Comparison of ENCODE assay signal across 32 cellular contexts in the genomic region with DNA sequence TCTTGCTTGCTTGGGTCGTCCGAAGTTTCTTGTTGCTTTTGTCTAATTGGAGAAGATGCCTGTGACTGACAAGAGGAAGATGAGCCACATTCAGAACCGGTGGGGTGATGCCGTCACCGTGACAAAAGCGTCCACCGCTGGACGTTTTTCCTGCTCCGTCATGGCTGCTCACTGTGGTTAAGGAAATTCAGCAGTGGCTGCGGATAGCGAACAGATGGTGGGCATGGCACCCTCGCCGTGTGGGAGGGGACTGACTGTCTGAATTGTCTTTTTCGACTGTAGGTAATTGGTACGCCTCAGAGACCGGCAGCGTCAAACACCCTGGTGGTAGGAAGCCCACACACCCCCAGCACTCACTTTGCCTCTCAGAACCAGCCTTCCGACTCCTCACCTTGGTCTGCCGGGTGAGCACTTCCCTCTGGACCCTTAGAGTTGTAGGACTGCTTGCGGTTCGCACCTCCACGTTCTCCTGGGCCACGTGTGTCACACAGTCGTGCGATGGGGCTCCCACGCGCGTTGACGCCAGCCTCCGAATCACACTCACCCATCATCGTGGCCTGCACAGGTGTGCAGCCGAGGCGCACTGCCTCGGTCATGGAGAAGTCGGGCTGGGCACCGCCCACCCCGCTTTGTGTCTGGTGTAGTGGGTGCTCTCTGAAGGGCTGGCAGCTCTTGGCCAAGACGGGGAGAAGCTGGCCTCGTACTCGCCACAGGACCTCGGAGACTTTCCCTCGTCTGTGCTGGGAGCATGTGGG. TPM values are rescaled to one million over a fixed set of nuclear protein-coding genes. Genes with fewer than 3 reads are reported as not detected.
DNase-seq lines count a peak whose midpoint lies in the region; ATAC-seq and TF ChIP-seq lines count a peak whose summit lies in the region.
"Had no signal": no experiment of that assay in that cellular context is flagged by ENCODE, and none has a peak within 500 bp of the region (broad histone marks: within the 10 kb centered on the region; RNA-seq: fewer than 3 reads in every experiment).

No MANE protein-coding gene starts in this region.

- TF ChIP-seq POLR2A in spleen (IDR thresholded peaks at IDR 0.05): no peak

- WGBS in spleen, 5 donors: 92 to 97% (median 96%) methylated on average over 42 of the region's 42 CpGs

- H3K9me3 ChIP-seq in spleen: no peaks in the 10 kb centered on the region
- H3K9me3 ChIP-seq: A549, psoas muscle, vagina had no signal

- peaks cover 22% of the 10 kb centered on the region for H3K4me1 Mint-ChIP-seq in activated naive CD4-positive, alpha-beta T cell treated with anti-CD3 and anti-CD28 coated beads, Interleukin-2, amount 10 ng/mL, durations not matched to agents 7 days and 5 days
- peaks cover 43% of the 10 kb centered on the region for H3K4me1 Mint-ChIP-seq in glutamatergic neuron (ENCODE audit: low read depth, unreplicated experiment)

- no peak overlapping the region for H3K4me3 Mint-ChIP-seq in activated naive CD4-positive, alpha-beta T cell treated with anti-CD3 and anti-CD28 coated beads, Interleukin-2, amount 10 ng/mL, durations not matched to agents 7 days and 5 days
- no peak overlapping the region for H3K4me3 Mint-ChIP-seq in glutamatergic neuron (ENCODE audit: unreplicated experiment)
- H3K4me3 Mint-ChIP-seq: activated CD4-positive, alpha-beta T cell treated with anti-CD3 and anti-CD28 coated beads, Interleukin-2, amount 10 ng/mL, durations not matched to agents 7 days and 5 days; activated T-cell treated with anti-CD3 and anti-CD28 coated beads, Interleukin-2, amount 50 U/mL, for 4 hours; CD8-positive, alpha-beta T cell; stimulated activated naive CD8-positive, alpha-beta T cell treated with anti-CD3 and anti-CD28 coated beads, Interleukin-15, Interleukin-2, amounts not matched to agents 100 ng/mL and 50 ng/mL, for 24 hours had no signal

- no peaks in the 10 kb centered on the region for H3K27me3 Mint-ChIP-seq in activated naive CD4-positive, alpha-beta T cell treated with anti-CD3 and anti-CD28 coated beads, Interleukin-2, amount 10 ng/mL, durations not matched to agents 7 days and 5 days
- H3K27me3 Mint-ChIP-seq in glutamatergic neuron (ENCODE audit: unreplicated experiment): peaks cover 12% of the 10 kb centered on the region
- H3K27me3 Mint-ChIP-seq: activated CD4-positive, alpha-beta T cell treated with anti-CD3 and anti-CD28 coated beads, Interleukin-2, amount 10 ng/mL, durations not matched to agents 7 days and 5 days; stimulated activated naive CD8-positive, alpha-beta T cell treated with anti-CD3 and anti-CD28 coated beads, Interleukin-15, Interleukin-2, amounts not matched to agents 100 ng/mL and 50 ng/mL, for 24 hours had no signal

- peaks cover 0 to 9% (median 0%) of the 10 kb centered on the region in 6 donors for H3K4me1 ChIP-seq in spleen
- H3K4me1 ChIP-seq: A549, psoas muscle, vagina had no signal

- TF ChIP-seq CTCF in glutamatergic neuron (IDR thresholded peaks at IDR 0.05; ENCODE audit: partially characterized antibody, unreplicated experiment) (no peak), spleen (IDR thresholded peaks at IDR 0.05 in 8 of 11, conservative IDR thresholded peaks at IDR 0.05 in 3 of 11) (no peak), GM20000 (IDR thresholded peaks at IDR 0.05; ENCODE audit: extremely low read depth, missing control alignments) (no peak)

- H3K27ac Mint-ChIP-seq in activated naive CD4-positive, alpha-beta T cell treated with anti-CD3 and anti-CD28 coated beads, Interleukin-2, amount 10 ng/mL, durations not matched to agents 7 days and 5 days: peak overlapping the region; percentile 33
- H3K27ac Mint-ChIP-seq in glutamatergic neuron (ENCODE audit: unreplicated experiment): no peak overlapping the region
- H3K27ac Mint-ChIP-seq: activated CD4-positive, alpha-beta T cell treated with anti-CD3 and anti-CD28 coated beads, Interleukin-2, amount 10 ng/mL, durations not matched to agents 7 days and 5 days; CD8-positive, alpha-beta T cell; stimulated activated naive CD8-positive, alpha-beta T cell treated with anti-CD3 and anti-CD28 coated beads, Interleukin-15, Interleukin-2, amounts not matched to agents 100 ng/mL and 50 ng/mL, for 24 hours had no signal

- no peak overlapping the region for H3K4me3 ChIP-seq in spleen
- H3K4me3 ChIP-seq: A549, coronary artery, psoas muscle, vagina had no signal

- no peaks in the 10 kb centered on the region for H3K27me3 ChIP-seq in spleen (replicated peaks in 1 of 7)
- H3K27me3 ChIP-seq: vagina had no signal

- no peak for DNase-seq in activated naive CD4-positive, alpha-beta T cell treated with anti-CD3 and anti-CD28 coated beads, Interleukin-2, amount 10 ng/mL, durations not matched to agents 7 days and 5 days
- no peak for DNase-seq in activated naive CD4-positive, alpha-beta T cell (lab: John Stamatoyannopoulos, UW)
- DNase-seq in NCI-H345 (lab: John Stamatoyannopoulos, UW): peak; percentile 68
- peak; percentile 12 for DNase-seq in glutamatergic neuron
- DNase-seq in spleen: peak; percentile 59
- no peak for DNase-seq in GM20000 (ENCODE audit: low spot score)
- DNase-seq in GDM1 (lab: John Stamatoyannopoulos, UW): no peak
- DNase-seq: activated CD4-positive, alpha-beta T cell treated with anti-CD3 and anti-CD28 coated beads, Interleukin-2, amount 10 ng/mL, durations not matched to agents 7 days and 5 days; activated T-cell treated with anti-CD3 and anti-CD28 coated beads, Interleukin-2, amount 50 U/mL, for 4 hours; AML-193; CD8-positive, alpha-beta T cell; DMS 273 treated with DMSO at 0.1 percent for 48 hours; effector memory CD4-positive, alpha-beta T cell; foreskin fibroblast; HCEC 1CT; mesendoderm; NCI-H1105; NCI-H2029 treated with DMSO at 0.1 percent for 48 hours; NCI-H510A; NK-92 treated with Interleukin-12 subunit alpha and Interleukin-12 subunit beta, amount 100 ng/mL, for 24 hours; PC-3 had no signal

- H3K36me3 Mint-ChIP-seq in activated naive CD4-positive, alpha-beta T cell treated with anti-CD3 and anti-CD28 coated beads, Interleukin-2, amount 10 ng/mL, durations not matched to agents 7 days and 5 days: peaks cover 60% of the 10 kb centered on the region
- H3K36me3 Mint-ChIP-seq in glutamatergic neuron (ENCODE audit: unreplicated experiment): peaks cover 24% of the 10 kb centered on the region

- CTCF ChIA-PET in activated naive CD4-positive, alpha-beta T cell treated with anti-CD3 and anti-CD28 coated beads, Interleukin-2, amount 10 ng/mL, durations not matched to agents 7 days and 5 days (lab: Charles Lee): no interaction called here

- no peak overlapping the region for H3K27ac ChIP-seq in spleen
- H3K27ac ChIP-seq: A549, coronary artery, psoas muscle, vagina had no signal

- peaks cover 0 to 100% (median 55%) of the 10 kb centered on the region in 6 donors for H3K36me3 ChIP-seq in spleen

- no peaks in the 10 kb centered on the region for H3K9me3 Mint-ChIP-seq in activated naive CD4-positive, alpha-beta T cell treated with anti-CD3 and anti-CD28 coated beads, Interleukin-2, amount 10 ng/mL, durations not matched to agents 7 days and 5 days
- H3K9me3 Mint-ChIP-seq in glutamatergic neuron (ENCODE audit: unreplicated experiment): peaks cover 25% of the 10 kb centered on the region
- H3K9me3 Mint-ChIP-seq: activated CD4-positive, alpha-beta T cell treated with anti-CD3 and anti-CD28 coated beads, Interleukin-2, amount 10 ng/mL, durations not matched to agents 7 days and 5 days; activated T-cell treated with anti-CD3 and anti-CD28 coated beads, Interleukin-2, amount 50 U/mL, for 4 hours; CD8-positive, alpha-beta T cell; stimulated activated naive CD8-positive, alpha-beta T cell treated with anti-CD3 and anti-CD28 coated beads, Interleukin-15, Interleukin-2, amounts not matched to agents 100 ng/mL and 50 ng/mL, for 24 hours had no signal

- ATAC-seq in GM18858 (IDR thresholded peaks at IDR 0.05; ENCODE audit: unreplicated experiment): no peak
- ATAC-seq: A549; activated T-cell treated with anti-CD3 and anti-CD28 coated beads, Interleukin-2, amount 50 U/mL, for 4 hours; CD8-positive, alpha-beta T cell; esophagus mucosa; PC-3; psoas muscle; Right ventricle myocardium inferior had no signal

- intact Hi-C loops in spleen (cut with DNase I; ENCODE audit: low total_unique reads): no loop called here

RNA-seq across cellular contexts. Expression of gene ATP4B, which starts 26.5 kb away (rescaled TPM):
- total RNA-seq in glutamatergic neuron (ENCODE audit: unreplicated experiment) (not detected), spleen (under 1 TPM in 3 of 7 donors, not detected in 4; 0.32 to 0.46 (median 0.43) TPM)
- polyA plus RNA-seq in spleen: under 1 TPM; 0.09 to 0.15 (median 0.13) TPM
- total RNA-seq: activated CD4-positive, alpha-beta T cell treated with anti-CD3 and anti-CD28 coated beads, Interleukin-2, amount 10 ng/mL, durations not matched to agents 7 days and 5 days; activated T-cell treated with anti-CD3 and anti-CD28 coated beads, Interleukin-2, amount 50 U/mL, for 4 hours; CD8-positive, alpha-beta T cell; esophagus mucosa; HT-29; M059J; PC-3; psoas muscle; Right ventricle myocardium inferior; skeletal muscle tissue; vagina had no signal
- polyA plus RNA-seq: A549 had no signal

RNA-seq across cellular contexts. Expression of gene GRK1, which starts 35.5 kb away (rescaled TPM):
- 1.2 TPM for total RNA-seq in glutamatergic neuron (ENCODE audit: unreplicated experiment)
- total RNA-seq in spleen: not detected
- polyA plus RNA-seq in spleen: not detected
- total RNA-seq: CD8-positive, alpha-beta T cell; esophagus mucosa; M059J; PC-3; skeletal muscle tissue; vagina had no signal
- polyA plus RNA-seq: A549, psoas muscle had no signal

RNA-seq across cellular contexts. Expression of gene TFDP1, which starts 47.0 kb away (rescaled TPM):
- total RNA-seq in glutamatergic neuron (ENCODE audit: unreplicated experiment) (62.0 TPM), spleen (10 to 100 TPM; 47.5 to 91.7 (median 59.4) TPM)
- 10 to 100 TPM; 21.7 to 42.4 (median 40.1) TPM for polyA plus RNA-seq in spleen

Comparison
In these comparisons a context has a peak if more than half of its experiments do, and no peak if none do; other contexts are left out.
1. DNase-seq: peak in NCI-H345 (single experiment), glutamatergic neuron (single experiment) and spleen (single experiment); none in activated naive CD4-positive, alpha-beta T cell treated with anti-CD3 and anti-CD28 coated beads, Interleukin-2, amount 10 ng/mL, durations not matched to agents 7 days and 5 days (single experiment), activated naive CD4-positive, alpha-beta T cell (0 of 4), GM20000 (single experiment) and GDM1 (single experiment).